ENCODE assay signal across 15 cellular contexts in genomic region chr1:6162341-6162740, GRCh38. TPM values are rescaled to one million over a fixed set of nuclear protein-coding genes. Genes with fewer than 3 reads are reported as not detected.
"Had no signal": no experiment of that assay in that cellular context is flagged by ENCODE, and none has a peak within 500 bp of the region (broad histone marks: within the 10 kb centered on the region; RNA-seq: fewer than 3 reads in every experiment).

No MANE protein-coding gene starts in this region.

- ATAC-seq: PC-3 had no signal

- H3K27me3 ChIP-seq: SJSA1 had no signal

- H3K36me3 ChIP-seq: SJSA1 had no signal

- H3K4me3 ChIP-seq: SJSA1, SK-N-MC had no signal

- DNase-seq: MV-4-11; NCI-H1048; NCI-H1417 treated with DMSO at 0.1 percent for 48 hours; NCI-H1694 treated with DMSO at 0.1 percent for 48 hours; NCI-H1930; NCI-H2107; NCI-H446 treated with DMSO at 0.1 percent for 48 hours; NK-92 treated with Interleukin-12 subunit alpha and Interleukin-12 subunit beta, amount 100 ng/mL, for 24 hours; SIG-M5 had no signal

- H3K27ac ChIP-seq: HL-60, RWPE1, SJSA1, SK-N-MC had no signal

- H3K9me3 ChIP-seq: SJSA1 had no signal

RNA-seq across cellular contexts. Expression of gene RNF207, which starts 43.6 kb away (rescaled TPM):
- total RNA-seq: OCI-LY7 had no signal
